ENCODE assay signal across 1 cellular context in the genomic region with DNA sequence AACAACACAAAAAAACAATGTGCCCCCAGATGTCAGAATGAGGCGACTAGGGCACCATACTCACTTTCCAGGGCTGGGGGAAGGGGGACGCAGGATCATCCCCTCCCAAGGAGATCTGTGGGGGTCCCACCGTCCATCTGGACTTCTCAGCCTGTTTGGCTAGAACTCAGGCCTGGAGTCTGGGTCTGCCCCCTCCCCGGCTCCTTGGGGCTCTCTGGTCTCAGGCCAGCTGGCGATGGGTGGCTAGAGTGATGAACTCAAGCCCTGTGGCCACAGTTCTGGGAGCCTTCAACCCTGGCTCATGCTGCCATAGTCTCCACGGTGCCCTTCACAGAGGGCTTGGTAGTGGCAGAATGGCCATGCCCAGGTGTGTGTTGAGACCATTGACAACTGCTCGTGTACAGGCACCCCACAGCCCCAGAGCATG.
TF ChIP-seq lines count a peak whose summit lies in the region.

No MANE protein-coding gene starts in this region.

TF ChIP-seq in SK-N-SH, 30 proteins besides CTCF, POLR2A, EP300 and RAD21 (continued from another document):
- no peak for TF ChIP-seq REST (IDR thresholded peaks at IDR 0.05; ENCODE audit: low read depth, low read length)
- TF ChIP-seq TAF1 (IDR thresholded peaks at IDR 0.05; ENCODE audit: borderline replicate concordance, low read depth, low read length) = no peak
- TF ChIP-seq MEF2A (IDR thresholded peaks at IDR 0.05; ENCODE audit: borderline replicate concordance, low read depth) = no peak
- TF ChIP-seq IRF3 (IDR thresholded peaks at IDR 0.05; ENCODE audit: low read depth, low read length) = no peak
- no peak for TF ChIP-seq GATA2 (CRISPR knock-in tag; IDR thresholded peaks at IDR 0.05)
- no peak for TF ChIP-seq MAX (IDR thresholded peaks at IDR 0.05; ENCODE audit: low read depth)
- TF ChIP-seq POLR2AphosphoS5 (IDR thresholded peaks at IDR 0.05; ENCODE audit: low read depth, low read length) = no peak
- no peak for TF ChIP-seq YY1 (IDR thresholded peaks at IDR 0.05; ENCODE audit: low read depth)
- TF ChIP-seq TEAD4 (IDR thresholded peaks at IDR 0.05; ENCODE audit: borderline replicate concordance, insufficient read depth) = no peak
- TF ChIP-seq, protein P1, sequence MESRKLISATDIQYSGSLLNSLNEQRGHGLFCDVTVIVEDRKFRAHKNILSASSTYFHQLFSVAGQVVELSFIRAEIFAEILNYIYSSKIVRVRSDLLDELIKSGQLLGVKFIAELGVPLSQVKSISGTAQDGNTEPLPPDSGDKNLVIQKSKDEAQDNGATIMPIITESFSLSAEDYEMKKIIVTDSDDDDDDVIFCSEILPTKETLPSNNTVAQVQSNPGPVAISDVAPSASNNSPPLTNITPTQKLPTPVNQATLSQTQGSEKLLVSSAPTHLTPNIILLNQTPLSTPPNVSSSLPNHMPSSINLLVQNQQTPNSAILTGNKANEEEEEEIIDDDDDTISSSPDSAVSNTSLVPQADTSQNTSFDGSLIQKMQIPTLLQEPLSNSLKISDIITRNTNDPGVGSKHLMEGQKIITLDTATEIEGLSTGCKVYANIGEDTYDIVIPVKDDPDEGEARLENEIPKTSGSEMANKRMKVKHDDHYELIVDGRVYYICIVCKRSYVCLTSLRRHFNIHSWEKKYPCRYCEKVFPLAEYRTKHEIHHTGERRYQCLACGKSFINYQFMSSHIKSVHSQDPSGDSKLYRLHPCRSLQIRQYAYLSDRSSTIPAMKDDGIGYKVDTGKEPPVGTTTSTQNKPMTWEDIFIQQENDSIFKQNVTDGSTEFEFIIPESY (IDR thresholded peaks at IDR 0.05; ENCODE audit: borderline replicate concordance, low read depth) = no peak
- TF ChIP-seq, protein P2, sequence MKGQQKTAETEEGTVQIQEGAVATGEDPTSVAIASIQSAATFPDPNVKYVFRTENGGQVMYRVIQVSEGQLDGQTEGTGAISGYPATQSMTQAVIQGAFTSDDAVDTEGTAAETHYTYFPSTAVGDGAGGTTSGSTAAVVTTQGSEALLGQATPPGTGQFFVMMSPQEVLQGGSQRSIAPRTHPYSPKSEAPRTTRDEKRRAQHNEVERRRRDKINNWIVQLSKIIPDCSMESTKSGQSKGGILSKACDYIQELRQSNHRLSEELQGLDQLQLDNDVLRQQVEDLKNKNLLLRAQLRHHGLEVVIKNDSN (IDR thresholded peaks at IDR 0.05; ENCODE audit: borderline replicate concordance, low read depth) = no peak
- no peak for TF ChIP-seq PBX3 (IDR thresholded peaks at IDR 0.05)
TF ChIP-seq in SK-N-SH: peak in this region for 0.
